In the genomic region with DNA sequence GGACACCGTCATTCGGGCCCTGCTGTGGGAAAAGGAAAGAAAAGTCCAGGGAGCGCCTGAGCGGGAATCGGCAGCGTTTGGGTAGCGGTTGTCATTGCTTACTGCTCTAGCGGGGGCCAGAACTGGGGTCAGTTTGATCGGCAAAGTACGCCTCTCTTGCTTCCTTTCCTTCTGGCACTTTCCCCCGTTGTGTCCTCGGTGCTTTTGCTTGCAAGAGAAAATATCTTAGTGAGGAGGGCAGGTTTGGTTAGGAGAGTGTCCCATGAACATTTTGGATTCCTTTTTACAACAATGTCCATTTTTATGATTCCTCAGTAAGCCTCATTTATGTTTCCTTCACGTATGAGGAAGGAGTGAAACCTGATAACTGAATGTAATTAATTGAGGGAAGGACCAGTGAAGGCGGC, we compare ENCODE assay signal across 8 cellular contexts. TPM values are rescaled to one million over a fixed set of nuclear protein-coding genes. Genes with fewer than 3 reads are reported as not detected.
DNase-seq lines count a peak whose midpoint lies in the region; ATAC-seq, FAIRE-seq and TF ChIP-seq lines count a peak whose summit lies in the region.

No MANE protein-coding gene starts in this region.

- 0 to 1% methylated on average over 14 of the region's 14 CpGs for whole genome bisulfite sequencing in tibial nerve, 2 donors

- H3K4me3 ChIP-seq in BJ (ENCODE audit: low read depth, low read length) (peak overlapping the region; percentile 69), tibial nerve (peak overlapping the region; percentile 62 to 94 (median 86))

- CTCF ChIA-PET in BJ (lab: Yijun Ruan, JAX) = interaction anchor here (0.8 kb wide), 1 partner anchor 56 kb away, joined by 3 read pairs; no protein-coding TSS in a partner anchor

- H3K27me3 ChIP-seq in BJ (ENCODE audit: control insufficient read depth, insufficient read depth, low read length) = no peaks in the 10 kb centered on the region
- H3K27me3 ChIP-seq in tibial nerve = no peaks in the 10 kb centered on the region

- no peak for DNase-seq in BJ (ENCODE audit: low read depth)
- DNase-seq in activated naive CD8-positive, alpha-beta T cell treated with anti-CD3 and anti-CD28 coated beads, Interleukin-2, amount 50 U/mL, for 24 hours = no peak
- peak; percentile 78 for DNase-seq in left kidney (ENCODE audit: low read depth, low spot score)
- no peak for DNase-seq in tibial nerve (ENCODE audit: low spot score in 2 of 2)
- no peak for DNase-seq in cerebellum (ENCODE audit: low spot score)
- DNase-seq in D721Med (ENCODE audit: insufficient read length, low spot score) = no peak

- TF ChIP-seq EP300 in tibial nerve (IDR thresholded peaks at IDR 0.05) = no peak

- H3K36me3 ChIP-seq in BJ (ENCODE audit: control insufficient read depth, insufficient read depth, low read length) (peaks cover 11% of the 10 kb centered on the region), tibial nerve (peaks cover 0 to 34% (median 0%) of the 10 kb centered on the region in 3 donors)

- ATAC-seq in HG03064 (IDR thresholded peaks at IDR 0.05; ENCODE audit: low read depth, unreplicated experiment) (peak; percentile 2), HG03439 (IDR thresholded peaks at IDR 0.05; ENCODE audit: unreplicated experiment) (no peak)
- ATAC-seq in activated naive CD8-positive, alpha-beta T cell treated with anti-CD3 and anti-CD28 coated beads, Interleukin-2, amount 50 U/mL, for 24 hours = no peak

- peaks cover 38% of the 10 kb centered on the region for H3K36me3 Mint-ChIP-seq in activated naive CD8-positive, alpha-beta T cell treated with anti-CD3 and anti-CD28 coated beads, Interleukin-2, amount 50 U/mL, for 24 hours (ENCODE audit: low read depth)

- no peaks in the 10 kb centered on the region for H3K27me3 Mint-ChIP-seq in activated naive CD8-positive, alpha-beta T cell treated with anti-CD3 and anti-CD28 coated beads, Interleukin-2, amount 50 U/mL, for 24 hours

- peak overlapping the region; percentile 87 for H3K27ac Mint-ChIP-seq in activated naive CD8-positive, alpha-beta T cell treated with anti-CD3 and anti-CD28 coated beads, Interleukin-2, amount 50 U/mL, for 24 hours

- H3K4me3 Mint-ChIP-seq in activated naive CD8-positive, alpha-beta T cell treated with anti-CD3 and anti-CD28 coated beads, Interleukin-2, amount 50 U/mL, for 24 hours = peak overlapping the region; percentile 89

- no peak for TF ChIP-seq CTCF in BJ (IDR thresholded peaks at IDR 0.05; ENCODE audit: insufficient read depth, low read depth, low read length)
- no peak for TF ChIP-seq CTCF in tibial nerve (IDR thresholded peaks at IDR 0.05)
- no peak for TF ChIP-seq CTCF in D721Med (IDR thresholded peaks at IDR 0.05; ENCODE audit: insufficient read depth, missing control alignments)

- no peak for TF ChIP-seq POLR2A in tibial nerve (IDR thresholded peaks at IDR 0.05)

- peaks cover 0 to 28% (median 7%) of the 10 kb centered on the region in 4 donors for H3K4me1 ChIP-seq in tibial nerve

- H3K27ac ChIP-seq in tibial nerve = peak overlapping the region; percentile 58 to 86 (median 66)

- H3K9me3 Mint-ChIP-seq in activated naive CD8-positive, alpha-beta T cell treated with anti-CD3 and anti-CD28 coated beads, Interleukin-2, amount 50 U/mL, for 24 hours = no peaks in the 10 kb centered on the region

- peaks cover 37% of the 10 kb centered on the region for H3K4me1 Mint-ChIP-seq in activated naive CD8-positive, alpha-beta T cell treated with anti-CD3 and anti-CD28 coated beads, Interleukin-2, amount 50 U/mL, for 24 hours

- H3K9me3 ChIP-seq in tibial nerve = no peaks in the 10 kb centered on the region

- POLR2A ChIA-PET in BJ (lab: Charles Lee) = no interaction called here

- FAIRE-seq in D721Med (lab: Jason Lieb, UNC) = no peak

RNA-seq across cellular contexts. Expression of a gene that starts 0.7 kb away (rescaled TPM):
- 13.0 and 24.2 TPM in 2 replicates for polyA plus RNA-seq in BJ (2011; rRNA removed)
- polyA minus RNA-seq in BJ (2011; rRNA and poly(A)+ RNA removed) = 28.4 and 30.3 TPM in 2 replicates
- total RNA-seq in tibial nerve = 10 to 100 TPM; 20.7 to 27.0 (median 24.1) TPM
- total RNA-seq in cerebellum = 49.1 TPM

RNA-seq across cellular contexts. Expression of a gene that starts 58.1 kb away (rescaled TPM):
- polyA plus RNA-seq in BJ (2011; rRNA removed) = 27.6 and 32.6 TPM in 2 replicates
- 28.8 and 32.7 TPM in 2 replicates for polyA minus RNA-seq in BJ (2011; rRNA and poly(A)+ RNA removed)
- total RNA-seq in tibial nerve (10 to 100 TPM; 24.3 to 40.8 (median 32.8) TPM), cerebellum (43.4 TPM)
